In the genomic region with DNA sequence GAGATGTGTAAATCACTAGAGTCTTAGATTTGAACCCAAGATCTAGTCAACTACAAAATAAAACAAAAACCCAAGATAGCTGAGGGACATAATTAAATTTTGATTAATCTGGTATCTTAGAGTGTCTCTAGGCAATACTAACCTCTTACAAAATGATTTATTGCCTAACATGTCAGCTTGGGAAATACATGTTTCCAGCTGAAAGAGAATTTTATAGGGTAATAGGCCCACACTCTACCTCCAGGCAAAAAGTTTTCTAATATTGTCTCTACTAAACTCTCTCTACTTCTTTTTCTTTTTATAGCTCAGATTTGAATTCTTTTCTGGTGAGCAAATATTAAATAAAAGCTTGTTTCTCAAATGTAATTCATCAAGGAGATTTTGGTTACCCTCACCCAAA, we compare ENCODE assay signal across 19 cellular contexts.
DNase-seq lines count a peak whose midpoint lies in the region; TF ChIP-seq lines count a peak whose summit lies in the region.
"Had no signal": no experiment of that assay in that cellular context is flagged by ENCODE, and none has a peak within 500 bp of the region (broad histone marks: within the 10 kb centered on the region; RNA-seq: fewer than 3 reads in every experiment).

No MANE protein-coding gene starts in this region.

- no peaks in the 10 kb centered on the region for H3K4me1 ChIP-seq in tibial nerve
- H3K4me1 ChIP-seq: Caco-2 had no signal

- DNase-seq in A172 (ENCODE audit: low spot score), result peak; percentile 22
- DNase-seq in EL, result peak; percentile 50
- DNase-seq in M059J (ENCODE audit: low read depth), result peak; percentile 75
- DNase-seq in fibroblast of peridontal ligament (ENCODE audit: extremely low read depth), result peak; percentile 50
- DNase-seq in NCI-H226, result no peak
- no peak for DNase-seq in NCI-H526 (lab: John Stamatoyannopoulos, UW)
- no peak for DNase-seq in tibial nerve (ENCODE audit: low spot score in 2 of 2)
- no peak for DNase-seq in DMS153 treated with DMSO at 0.1 percent for 48 hours (lab: John Stamatoyannopoulos, UW; ENCODE audit: unreplicated experiment)
- DNase-seq: AML-193; Caco-2; CD4-positive, CD25-positive, alpha-beta regulatory T cell; DMS53; H9; NCI-H1092; NCI-H2081 treated with DMSO at 0.1 percent for 48 hours; NCI-H526 treated with DMSO at 0.1 percent for 48 hours; RPMI8226; SIG-M5 had no signal

- no peak for TF ChIP-seq POLR2A in tibial nerve (IDR thresholded peaks at IDR 0.05)

- no peak overlapping the region for H3K4me3 ChIP-seq in tibial nerve
- H3K4me3 ChIP-seq: GM12878 had no signal

- TF ChIP-seq CTCF in tibial nerve (IDR thresholded peaks at IDR 0.05), result no peak

- TF ChIP-seq EP300 in tibial nerve (IDR thresholded peaks at IDR 0.05), result no peak

- H3K36me3 ChIP-seq in tibial nerve, result no peaks in the 10 kb centered on the region

- no peaks in the 10 kb centered on the region for H3K9me3 ChIP-seq in tibial nerve
- H3K9me3 ChIP-seq: Caco-2 had no signal

- no peaks in the 10 kb centered on the region for H3K27me3 ChIP-seq in tibial nerve

- no peak overlapping the region for H3K27ac ChIP-seq in tibial nerve

Comparison
In these comparisons a context has a peak if more than half of its experiments do, and no peak if none do; other contexts are left out.
1. DNase-seq: peak in A172 (single experiment), EL (single experiment), M059J (single experiment) and fibroblast of peridontal ligament (single experiment); none in NCI-H226 (single experiment), NCI-H526 (0 of 2), tibial nerve (0 of 2) and DMS153 treated with DMSO at 0.1 percent for 48 hours (single experiment).